8 cellular contexts compared by ENCODE assay signal in genomic region chr10:93376372-93377296, GRCh38.
DNase-seq lines count a peak whose midpoint lies in the region; ATAC-seq, FAIRE-seq and TF ChIP-seq lines count a peak whose summit lies in the region.

No MANE protein-coding gene starts in this region.

- POLR2A ChIA-PET in CD4-positive, alpha-beta memory T cell (lab: Charles Lee; ENCODE audit: partially characterized antibody), result interaction anchor here (0.5 to 3.5 kb wide), 3 partner anchors 106 to 534 kb away, joined by 3 to 31 read pairs (median 4); partner anchors contain the start of gene MYOF

- H3K4me1 ChIP-seq in CD4-positive, alpha-beta memory T cell (ENCODE audit: insufficient read depth, low read length), result peaks cover 11% of the 10 kb centered on the region
- H3K4me1 ChIP-seq in kidney (ENCODE audit: control insufficient read depth in 1 of 2, insufficient read depth in 1 of 2, low read depth in 1 of 2, low read length in 2 of 2) (no peaks in the 10 kb centered on the region), small intestine (ENCODE audit: control insufficient read depth in 2 of 2, insufficient read depth in 1 of 2, low read depth in 1 of 2, low read length in 1 of 2) (no peaks in the 10 kb centered on the region)

- H3K9ac ChIP-seq in SU-DHL-6 (ENCODE audit: low read length) (no peak overlapping the region), kidney (ENCODE audit: low read length in 2 of 2) (peak overlapping the region in 1 of 2 donors; percentile 15)

- no peaks in the 10 kb centered on the region; the same call in 1 of the 2 replicates for H4K20me1 ChIP-seq in SU-DHL-6 (ENCODE audit: low read depth, low read length)

- H3K79me2 ChIP-seq in SU-DHL-6 (ENCODE audit: insufficient read depth, low read length), result no peaks in the 10 kb centered on the region

- peak; percentile 74 for TF ChIP-seq CTCF in SU-DHL-6 (IDR thresholded peaks at IDR 0.05; ENCODE audit: insufficient read depth, low read length, poor library complexity, severe bottlenecking)
- TF ChIP-seq CTCF in kidney (IDR thresholded peaks at IDR 0.05; ENCODE audit: borderline replicate concordance, extremely low read depth, insufficient read depth), result peak; percentile 96

- CTCF ChIA-PET in CD4-positive, alpha-beta memory T cell (lab: Charles Lee; ENCODE audit: partially characterized antibody), result interaction anchor here (0.7 to 23.8 kb wide), 35 partner anchors 10 to 530 kb away, joined by 3 to 726 read pairs (median 5); partner anchors contain the start of genes CEP55, EXOC6 and MYOF

- H3K4me3 ChIP-seq in CD4-positive, alpha-beta memory T cell (ENCODE audit: low read length in 2 of 2), result no peak overlapping the region
- H3K4me3 ChIP-seq in SU-DHL-6 (ENCODE audit: insufficient read depth, low read length, poor library complexity, severe bottlenecking) (no peak overlapping the region), kidney (ENCODE audit: low read length in 2 of 2) (no peak overlapping the region), small intestine (ENCODE audit: low read depth in 1 of 2, low read length in 2 of 2) (no peak overlapping the region)

- H2AFZ ChIP-seq in SU-DHL-6 (ENCODE audit: low read depth, low read length, severe bottlenecking), result no peak overlapping the region

- H3K4me2 ChIP-seq in SU-DHL-6 (ENCODE audit: low read depth, low read length, poor library complexity, severe bottlenecking), result no peak overlapping the region

- no peak overlapping the region for H3K4me3 Mint-ChIP-seq in CD4-positive, alpha-beta memory T cell

- no peaks in the 10 kb centered on the region for H3K27me3 ChIP-seq in CD4-positive, alpha-beta memory T cell (ENCODE audit: insufficient read depth, low read length)
- H3K27me3 ChIP-seq in SU-DHL-6 (ENCODE audit: low read length) (no peaks in the 10 kb centered on the region), small intestine (ENCODE audit: control insufficient read depth in 2 of 2, insufficient read depth in 2 of 2, low read length in 2 of 2) (no peaks in the 10 kb centered on the region)

- no peaks in the 10 kb centered on the region for H3K36me3 ChIP-seq in CD4-positive, alpha-beta memory T cell (ENCODE audit: insufficient read depth, low read length)
- H3K36me3 ChIP-seq in SU-DHL-6 (ENCODE audit: low read length), result no peaks in the 10 kb centered on the region
- peaks cover 9 to 13% of the 10 kb centered on the region in 2 donors for H3K36me3 ChIP-seq in kidney (ENCODE audit: control insufficient read depth in 1 of 2, insufficient read depth in 2 of 2, low read length in 2 of 2)
- peaks cover 0 to 3% of the 10 kb centered on the region in 2 donors for H3K36me3 ChIP-seq in small intestine (ENCODE audit: control insufficient read depth in 2 of 2, insufficient read depth in 2 of 2, low read length in 2 of 2)

- no peaks in the 10 kb centered on the region for H3K9me3 Mint-ChIP-seq in CD4-positive, alpha-beta memory T cell

- intact Hi-C loops in CD4-positive, alpha-beta memory T cell (cut with micrococcal nuclease), result loop anchor here (1.0 to 10.0 kb wide), 5 partner anchors 37 to 478 kb away; partner anchors contain the start of gene MYOF
- intact Hi-C loops in kidney (cut with DNase I), result loop anchor here (5.0 kb wide), 1 partner anchor 111 kb away; no protein-coding TSS in a partner anchor

- peaks cover 9 to 18% (median 9%) of the 10 kb centered on the region in 4 donors for H3K4me1 Mint-ChIP-seq in CD4-positive, alpha-beta memory T cell

- peaks cover 0 to 1% of the 10 kb centered on the region in 2 donors for H3K27me3 Mint-ChIP-seq in CD4-positive, alpha-beta memory T cell

- DNase-seq in CD4-positive, alpha-beta memory T cell, result peak; percentile 62 to 75 (median 69)
- DNase-seq in MV-4-11 (lab: John Stamatoyannopoulos, UW), result peak; percentile 76
- DNase-seq in central memory CD4-positive, alpha-beta T cell, result peak; percentile 68
- peak; percentile 78 for DNase-seq in kidney
- DNase-seq in small intestine, result peak; percentile 79

- H3K27ac Mint-ChIP-seq in CD4-positive, alpha-beta memory T cell, result peak overlapping the region in 1 of 7 donors; percentile 38

- H3F3A ChIP-seq in SU-DHL-6 (ENCODE audit: insufficient read depth), result no peaks in the 10 kb centered on the region

- H3K27ac ChIP-seq in CD4-positive, alpha-beta memory T cell (ENCODE audit: low read depth, low read length), result no peak overlapping the region
- H3K27ac ChIP-seq in SU-DHL-6 (ENCODE audit: low read depth, low read length) (no peak overlapping the region), kidney (ENCODE audit: low read depth in 2 of 2, low read length in 2 of 2) (no peak overlapping the region), small intestine (ENCODE audit: low read depth in 1 of 2, low read length in 1 of 2) (peak overlapping the region in 1 of 2 donors; percentile 77)

- ATAC-seq in GM19328 (IDR thresholded peaks at IDR 0.05; ENCODE audit: unreplicated experiment) (peak; percentile 67), GM21515 (IDR thresholded peaks at IDR 0.05; ENCODE audit: unreplicated experiment) (no peak)

- no peaks in the 10 kb centered on the region for H3K9me3 ChIP-seq in CD4-positive, alpha-beta memory T cell (ENCODE audit: control insufficient read depth in 1 of 2, low read length in 2 of 2)
- H3K9me3 ChIP-seq in SU-DHL-6 (ENCODE audit: insufficient read depth, low read length) (no peaks in the 10 kb centered on the region), kidney (ENCODE audit: control insufficient read depth in 1 of 2, low read length in 2 of 2) (no peaks in the 10 kb centered on the region), small intestine (ENCODE audit: control insufficient read depth, low read depth) (no peaks in the 10 kb centered on the region)

- no peaks in the 10 kb centered on the region for H3K9me2 ChIP-seq in SU-DHL-6 (replicated peaks; ENCODE audit: insufficient read depth, low read length)

- WGBS in small intestine, 3 donors, result 40 to 52% (median 49%) methylated on average over 10 of the region's 10 CpGs

- FAIRE-seq in kidney (lab: Jason Lieb, UNC) (peak; percentile 41), small intestine (lab: Jason Lieb, UNC) (no peak)

- no peaks in the 10 kb centered on the region for H3K36me3 Mint-ChIP-seq in CD4-positive, alpha-beta memory T cell
